ENCODE assay signal across 26 cellular contexts in genomic region chr1:222987616-222988015, GRCh38.
"Had no signal": no experiment of that assay in that cellular context is flagged by ENCODE, and none has a peak within 500 bp of the region (broad histone marks: within the 10 kb centered on the region; RNA-seq: fewer than 3 reads in every experiment).

No MANE protein-coding gene starts in this region.

- H3K9me3 Mint-ChIP-seq: activated T-cell treated with anti-CD3 and anti-CD28 coated beads, Interleukin-2, amount 50 U/mL, for 4 hours; activated T-helper 2 cell treated with anti-CD3 and anti-CD28 coated beads, Interferon-gamma antibody, Interleukin-2, Interleukin-4, amounts not matched to agents 10 μg/mL and 5 μg/mL and 100 μg/mL, durations not matched to agents 14 hours and 24 hours and 36 hours; naive thymus-derived CD4-positive, alpha-beta T cell had no signal

- H3K4me1 ChIP-seq: ascending aorta, left ventricle myocardium inferior, testis, uterus had no signal

- DNase-seq: activated CD4-positive, alpha-beta T cell treated with anti-CD3 and anti-CD28 coated beads for 4 hours; activated CD4-positive, alpha-beta T cell treated with anti-CD3 and anti-CD28 coated beads, Interleukin-2, amount 50 U/mL, for 48 hours; activated CD4-positive, CD25-positive, alpha-beta regulatory T cell; activated CD8-positive, alpha-beta memory T cell treated with anti-CD3 and anti-CD28 coated beads, Interleukin-2, amount 50 U/mL, for 48 hours; activated naive CD4-positive, alpha-beta T cell; activated T-cell treated with anti-CD3 and anti-CD28 coated beads, Interleukin-2, amount 50 U/mL, for 4 hours; adrenal gland; brain microvascular endothelial cell; caudate nucleus; effector memory CD4-positive, alpha-beta T cell; glutamatergic neuron; hippocampal formation; left ventricle myocardium inferior; naive thymus-derived CD4-positive, alpha-beta T cell; retina; stimulated activated CD4-positive, alpha-beta T cell treated with anti-CD3 and anti-CD28 coated beads, Interleukin-2, amount 100 ng/mL, for 48 hours; stimulated activated CD8-positive, alpha-beta memory T cell treated with anti-CD3 and anti-CD28 coated beads, Interleukin-4, amount 100 ng/mL, for 48 hours; stimulated activated naive CD4-positive, alpha-beta T cell; testis; trophoblast cell; uterus had no signal

- H3K36me3 ChIP-seq: adrenal gland, ascending aorta, brain microvascular endothelial cell, uterus had no signal

- H3K27ac Mint-ChIP-seq: activated naive CD8-positive, alpha-beta T cell; activated T-helper 2 cell treated with anti-CD3 and anti-CD28 coated beads, Interferon-gamma antibody, Interleukin-2, Interleukin-4, amounts not matched to agents 10 μg/mL and 5 μg/mL and 100 μg/mL, durations not matched to agents 14 hours and 24 hours and 36 hours; progenitor cell of endocrine pancreas had no signal

- H3K27me3 ChIP-seq: adrenal gland, ascending aorta, brain microvascular endothelial cell, testis, uterus had no signal

- H3K4me3 ChIP-seq: adrenal gland, ascending aorta, left ventricle myocardium inferior, testis, uterus had no signal

- H3K27me3 Mint-ChIP-seq: activated naive CD8-positive, alpha-beta T cell; naive thymus-derived CD4-positive, alpha-beta T cell; progenitor cell of endocrine pancreas had no signal

- H3K9me3 ChIP-seq: adrenal gland, ascending aorta, left ventricle myocardium inferior, testis, uterus had no signal

- ATAC-seq: activated T-cell treated with anti-CD3 and anti-CD28 coated beads, Interleukin-2, amount 50 U/mL, for 4 hours; naive thymus-derived CD4-positive, alpha-beta T cell had no signal

- H3K27ac ChIP-seq: adrenal gland, ascending aorta, brain microvascular endothelial cell, left ventricle myocardium inferior, testis, uterus had no signal

- H3K4me3 Mint-ChIP-seq: activated naive CD8-positive, alpha-beta T cell; activated T-cell treated with anti-CD3 and anti-CD28 coated beads, Interleukin-2, amount 50 U/mL, for 4 hours; naive thymus-derived CD4-positive, alpha-beta T cell had no signal

- FAIRE-seq: frontal cortex had no signal
